Comparison of ENCODE assay signal across 9 cellular contexts in the genomic region with DNA sequence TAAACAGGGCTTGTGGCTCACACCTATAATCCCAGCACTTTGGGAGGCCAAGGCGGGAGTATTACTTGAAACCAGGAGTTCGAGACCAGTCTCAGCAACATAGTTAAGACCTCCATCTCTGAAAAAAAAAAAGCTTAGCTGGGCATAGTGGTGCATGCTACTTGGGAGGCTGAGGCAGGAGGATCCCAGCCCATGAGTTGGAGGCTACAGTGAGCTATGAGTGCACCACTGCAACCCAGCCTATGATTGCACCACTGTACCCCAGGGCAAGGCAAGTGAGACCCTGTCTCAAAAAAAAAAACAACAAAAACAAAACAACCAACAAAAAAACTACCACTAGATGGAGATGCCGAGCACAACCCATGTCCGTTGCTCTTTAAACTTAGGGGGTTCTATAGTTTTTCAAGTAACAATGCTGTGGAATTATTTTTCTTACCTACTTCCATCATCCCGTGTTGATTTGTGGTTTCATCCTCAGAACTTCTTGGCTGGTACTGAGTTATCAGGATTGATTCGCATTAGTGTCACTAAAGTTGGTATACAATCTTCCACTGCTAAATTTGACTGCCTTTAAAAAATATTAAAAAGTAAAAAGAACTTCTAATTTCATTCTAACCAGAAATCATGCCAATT. TPM values are rescaled to one million over a fixed set of nuclear protein-coding genes. Genes with fewer than 3 reads are reported as not detected.
DNase-seq lines count a peak whose midpoint lies in the region; TF ChIP-seq lines count a peak whose summit lies in the region.
"Had no signal": no experiment of that assay in that cellular context is flagged by ENCODE, and none has a peak within 500 bp of the region (broad histone marks: within the 10 kb centered on the region; RNA-seq: fewer than 3 reads in every experiment).

No MANE protein-coding gene starts in this region.

- no peaks in the 10 kb centered on the region for H3K36me3 Mint-ChIP-seq in neural crest cell (ENCODE audit: low read depth)

- TF ChIP-seq CTCF in GM06990 (IDR thresholded peaks at IDR 0.05; ENCODE audit: insufficient read depth, low read length, poor library complexity, severe bottlenecking) = peak; percentile 79
- TF ChIP-seq CTCF in choroid plexus epithelial cell (conservative IDR thresholded peaks at IDR 0.05; ENCODE audit: low read depth, low read length) = peak; percentile 77
- peak; percentile 74 for TF ChIP-seq CTCF in neural crest cell (conservative IDR thresholded peaks at IDR 0.05)

- H3K27me3 Mint-ChIP-seq in neural crest cell (ENCODE audit: low read depth) = peaks cover 2% of the 10 kb centered on the region

- no peak overlapping the region for H3K27ac Mint-ChIP-seq in neural crest cell (ENCODE audit: unreplicated experiment)

- DNase-seq in Ammon's horn (ENCODE audit: low spot score) = peak; percentile 37
- DNase-seq in GM06990 (ENCODE audit: extremely low read depth, insufficient read length) = no peak
- peak; percentile 51 for DNase-seq in NCI-H69 (lab: John Stamatoyannopoulos, UW)
- peak; percentile 57 for DNase-seq in choroid plexus epithelial cell (ENCODE audit: low read depth)
- DNase-seq in neural crest cell (ENCODE audit: low read depth, low spot score) = no peak
- DNase-seq in SKM-1 (lab: John Stamatoyannopoulos, UW; ENCODE audit: unreplicated experiment) = no peak
- no peak for DNase-seq in C1 segment of cervical spinal cord (lab: John Stamatoyannopoulos, UW)
- DNase-seq in stimulated activated CD4-positive, alpha-beta T cell treated with anti-CD3 and anti-CD28 coated beads, Interleukin-4, amount 100 ng/mL, for 1 hour = no peak

- peaks cover 9% of the 10 kb centered on the region for H3K4me1 Mint-ChIP-seq in neural crest cell

- H3K36me3 ChIP-seq in GM06990 (ENCODE audit: control insufficient read depth, insufficient read depth, low read length) = no peaks in the 10 kb centered on the region
- H3K36me3 ChIP-seq: SJCRH30 had no signal

- H3K4me3 ChIP-seq in GM06990 (replicated peaks; ENCODE audit: low read depth, low read length) = no peak overlapping the region
- H3K4me3 ChIP-seq in choroid plexus epithelial cell (ENCODE audit: low read depth, low read length) = no peak overlapping the region
- H3K4me3 ChIP-seq: SJCRH30 had no signal

- no peaks in the 10 kb centered on the region for H3K27me3 ChIP-seq in GM06990 (replicated peaks; ENCODE audit: control insufficient read depth, insufficient read depth, low read length)
- H3K27me3 ChIP-seq: SJCRH30 had no signal

- H3K4me3 Mint-ChIP-seq in neural crest cell = no peak overlapping the region

- no peaks in the 10 kb centered on the region for H3K9me3 Mint-ChIP-seq in neural crest cell

RNA-seq across cellular contexts. Expression of gene REPIN1, which starts 12.2 kb away (rescaled TPM):
- 212 and 224 TPM in 2 replicates for total RNA-seq in neural crest cell

RNA-seq across cellular contexts. Expression of gene RARRES2, which starts 15.0 kb away (rescaled TPM):
- total RNA-seq in neural crest cell = 24.4 and 26.3 TPM in 2 replicates

RNA-seq across cellular contexts. Expression of gene ZNF775, which starts 22.7 kb away (rescaled TPM):
- total RNA-seq in neural crest cell = 13.3 and 16.5 TPM in 2 replicates

RNA-seq across cellular contexts. Expression of gene ACTR3C, which starts 33.0 kb away (rescaled TPM):
- 0.49 and 0.61 TPM in 2 replicates for total RNA-seq in neural crest cell

RNA-seq across cellular contexts. Expression of gene LRRC61, which starts 33.2 kb away (rescaled TPM):
- total RNA-seq in neural crest cell = 23.2 and 26.3 TPM in 2 replicates
- total RNA-seq: SJCRH30 had no signal

Comparison
In these comparisons a context has a peak if more than half of its experiments do, and no peak if none do; other contexts are left out.
1. DNase-seq: peak in Ammon's horn (single experiment), NCI-H69 (single experiment) and choroid plexus epithelial cell (single experiment); none in GM06990 (single experiment), neural crest cell (single experiment), SKM-1 (single experiment), C1 segment of cervical spinal cord (0 of 14) and stimulated activated CD4-positive, alpha-beta T cell treated with anti-CD3 and anti-CD28 coated beads, Interleukin-4, amount 100 ng/mL, for 1 hour (single experiment).
2. Peak in every context shown above with its lines, with median percentiles within 50 percentile points of each other: CTCF ChIP-seq.